ENCODE assay signal across 12 cellular contexts in the genomic region with DNA sequence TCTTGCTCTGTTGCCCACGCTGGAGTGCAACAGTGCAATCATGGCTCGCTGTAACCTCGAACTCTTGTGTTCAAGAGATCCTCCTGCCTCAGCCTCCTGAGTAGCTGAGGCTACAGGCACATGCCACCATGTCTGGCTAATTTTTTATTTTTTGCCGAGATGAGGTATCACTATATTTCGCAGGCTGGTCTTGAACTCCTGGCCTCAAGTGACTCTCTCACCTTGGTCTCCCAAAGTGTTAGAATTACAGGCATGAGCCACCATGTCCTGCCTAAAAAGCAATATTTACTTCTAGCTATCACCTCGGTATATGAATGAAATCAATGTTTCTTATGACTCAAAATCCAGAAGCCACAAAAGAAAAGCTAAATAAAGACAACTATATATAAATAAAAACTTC. TPM values are rescaled to one million over a fixed set of nuclear protein-coding genes. Genes with fewer than 3 reads are reported as not detected.
A peak's percentile ranks its signal among the peaks of the same experiment; 100 is the strongest.
DNase-seq lines count a peak whose midpoint lies in the region; ATAC-seq, FAIRE-seq and TF ChIP-seq lines count a peak whose summit lies in the region.
"Had no signal": no experiment of that assay in that cellular context is flagged by ENCODE, and none has a peak within 500 bp of the region (broad histone marks: within the 10 kb centered on the region; RNA-seq: fewer than 3 reads in every experiment).

No MANE protein-coding gene starts in this region.

- peak overlapping the region; percentile 74 for H3K4me3 Mint-ChIP-seq in activated naive CD8-positive, alpha-beta T cell treated with anti-CD3 and anti-CD28 coated beads, Interleukin-2, amount 10 ng/mL, durations not matched to agents 7 days and 5 days
- no peak overlapping the region for H3K4me3 Mint-ChIP-seq in activated naive CD8-positive, alpha-beta T cell treated with anti-CD3 and anti-CD28 coated beads for 36 hours

- H3K27ac ChIP-seq in GM12878 (ENCODE audit: control insufficient read depth, insufficient read depth) = peak overlapping the region; percentile 96
- H3K27ac ChIP-seq in smooth muscle cell (ENCODE audit: low read depth) = peak overlapping the region; percentile 81

- DNase-seq in activated naive CD8-positive, alpha-beta T cell treated with anti-CD3 and anti-CD28 coated beads, Interleukin-2, amount 10 ng/mL, durations not matched to agents 7 days and 5 days = no peak
- no peak for DNase-seq in activated naive CD8-positive, alpha-beta T cell treated with anti-CD3 and anti-CD28 coated beads for 36 hours
- DNase-seq in GM12878 (ENCODE audit: low read depth, low spot score) (no peak), smooth muscle cell (lab: John Stamatoyannopoulos, UW; ENCODE audit: unreplicated experiment) (no peak), SIG-M5 (lab: John Stamatoyannopoulos, UW) (no peak), NCI-H1105 (lab: John Stamatoyannopoulos, UW) (no peak)
- no peak for DNase-seq in effector CD8-positive, alpha-beta T cell (lab: John Stamatoyannopoulos, UW)
- DNase-seq: GF-D8; NCI-H1048; NCI-H748 treated with DMSO at 0.1 percent for 48 hours; stimulated activated CD4-positive, alpha-beta T cell treated with anti-CD3 and anti-CD28 coated beads, Interleukin-2, amount 100 ng/mL, for 24 hours had no signal

- RAD21 ChIA-PET in GM12878 (lab: Charles Lee; ENCODE audit: unreplicated experiment) = interaction anchor here (0.6 to 5.4 kb wide), 13 partner anchors 18 to 533 kb away, joined by 3 to 53 read pairs (median 4); no protein-coding TSS in a partner anchor

- peaks cover 10% of the 10 kb centered on the region for H3F3A ChIP-seq in smooth muscle cell (ENCODE audit: low read depth)

- H3K27ac Mint-ChIP-seq in activated naive CD8-positive, alpha-beta T cell treated with anti-CD3 and anti-CD28 coated beads, Interleukin-2, amount 10 ng/mL, durations not matched to agents 7 days and 5 days = peak overlapping the region; percentile 49
- no peak overlapping the region for H3K27ac Mint-ChIP-seq in activated naive CD8-positive, alpha-beta T cell treated with anti-CD3 and anti-CD28 coated beads for 36 hours

- peaks cover 32% of the 10 kb centered on the region for H3K4me1 Mint-ChIP-seq in activated naive CD8-positive, alpha-beta T cell treated with anti-CD3 and anti-CD28 coated beads, Interleukin-2, amount 10 ng/mL, durations not matched to agents 7 days and 5 days
- peaks cover 27% of the 10 kb centered on the region for H3K4me1 Mint-ChIP-seq in activated naive CD8-positive, alpha-beta T cell treated with anti-CD3 and anti-CD28 coated beads for 36 hours

- CTCF ChIA-PET in GM12878 (lab: Yijun Ruan, JAX) = interaction anchor here (0.7 to 5.5 kb wide), 6 partner anchors 17 to 136 kb away, joined by 3 to 48 read pairs (median 3); no protein-coding TSS in a partner anchor

- no peaks in the 10 kb centered on the region for H4K20me1 ChIP-seq in GM12878 (ENCODE audit: control insufficient read depth, insufficient read depth)
- no peaks in the 10 kb centered on the region for H4K20me1 ChIP-seq in smooth muscle cell (ENCODE audit: low read depth)

- peaks cover 3% of the 10 kb centered on the region for H3K27me3 Mint-ChIP-seq in activated naive CD8-positive, alpha-beta T cell treated with anti-CD3 and anti-CD28 coated beads, Interleukin-2, amount 10 ng/mL, durations not matched to agents 7 days and 5 days
- H3K27me3 Mint-ChIP-seq in activated naive CD8-positive, alpha-beta T cell treated with anti-CD3 and anti-CD28 coated beads for 36 hours = peaks cover 11% of the 10 kb centered on the region

- POLR2A ChIA-PET in activated naive CD8-positive, alpha-beta T cell treated with anti-CD3 and anti-CD28 coated beads, Interleukin-2, amount 10 ng/mL, durations not matched to agents 7 days and 5 days (lab: Charles Lee) = interaction anchor here (1.6 kb wide), 1 partner anchor 80 kb away, joined by 5 read pairs; no protein-coding TSS in a partner anchor
- POLR2A ChIA-PET in GM12878 (lab: Charles Lee) = interaction anchor here (0.6 to 3.9 kb wide), 9 partner anchors 13 to 1419 kb away, joined by 3 to 28 read pairs (median 3); no protein-coding TSS in a partner anchor

- intact Hi-C loops in GM12878 (cut with micrococcal nuclease; ENCODE audit: unreplicated experiment) = loop anchor here (2.0 kb wide), 1 partner anchor 73 kb away; no protein-coding TSS in a partner anchor

- 17% methylated on average over 6 of the region's 6 CpGs for WGBS in GM12878 (ENCODE audit: insufficient coverage, insufficient replicate concordance, low lambda C conversion rate, missing lambda C conversion rate)
- WGBS in smooth muscle cell (ENCODE audit: low lambda C conversion rate) = 87% methylated on average over 6 of the region's 6 CpGs

- no peak for TF ChIP-seq CTCF in GM12878 (IDR thresholded peaks at IDR 0.05 in 2 of 3, conservative IDR thresholded peaks at IDR 0.05 in 1 of 3; ENCODE audit: control insufficient read depth in 2 of 3, extremely low read depth in 1 of 3, insufficient read depth in 1 of 3, low read depth in 3 of 3, low read length in 3 of 3)
- no peak for TF ChIP-seq CTCF in smooth muscle cell (IDR thresholded peaks at IDR 0.05; ENCODE audit: borderline replicate concordance, insufficient read depth, poor library complexity, severe bottlenecking)

- H3K36me3 Mint-ChIP-seq in activated naive CD8-positive, alpha-beta T cell treated with anti-CD3 and anti-CD28 coated beads, Interleukin-2, amount 10 ng/mL, durations not matched to agents 7 days and 5 days = peaks cover 23% of the 10 kb centered on the region
- peaks cover 32% of the 10 kb centered on the region for H3K36me3 Mint-ChIP-seq in activated naive CD8-positive, alpha-beta T cell treated with anti-CD3 and anti-CD28 coated beads for 36 hours

- peak overlapping the region; percentile 63 for H3K4me3 ChIP-seq in GM12878
- H3K4me3 ChIP-seq in smooth muscle cell = no peak overlapping the region

- peaks cover 11% of the 10 kb centered on the region for H3K4me1 ChIP-seq in GM12878 (ENCODE audit: control insufficient read depth, insufficient read depth, low read length)
- peaks cover 26% of the 10 kb centered on the region for H3K4me1 ChIP-seq in smooth muscle cell (ENCODE audit: low read depth)

- no TSS peak for BruUV-seq in GM12878 (replicated peaks; lab: Mats Ljungman, UMichigan)

- H3K4me2 ChIP-seq in GM12878 (ENCODE audit: control insufficient read depth, insufficient read depth) (peak overlapping the region; percentile 98), smooth muscle cell (peak overlapping the region; percentile 84)

- no peak for TF ChIP-seq RAD21 in GM12878 (IDR thresholded peaks at IDR 0.05; ENCODE audit: insufficient read depth, low read depth, low read length)

- TF ChIP-seq EP300 in GM12878 (IDR thresholded peaks at IDR 0.05; ENCODE audit: borderline replicate concordance in 1 of 2, control insufficient read depth in 1 of 2, low read depth in 2 of 2, low read length in 2 of 2) = no peak

- peak overlapping the region; percentile 58 for H3K9ac ChIP-seq in GM12878 (ENCODE audit: control insufficient read depth, insufficient read depth, low read length)
- H3K9ac ChIP-seq in smooth muscle cell (ENCODE audit: low read depth) = peak overlapping the region; percentile 41

- H3K9me3 ChIP-seq in GM12878 (replicated peaks; ENCODE audit: control insufficient read depth, insufficient read depth, low read length) (no peaks in the 10 kb centered on the region), smooth muscle cell (replicated peaks; ENCODE audit: low read depth) (no peaks in the 10 kb centered on the region)

- no peaks in the 10 kb centered on the region for H3K9me3 Mint-ChIP-seq in activated naive CD8-positive, alpha-beta T cell treated with anti-CD3 and anti-CD28 coated beads, Interleukin-2, amount 10 ng/mL, durations not matched to agents 7 days and 5 days
- H3K9me3 Mint-ChIP-seq in activated naive CD8-positive, alpha-beta T cell treated with anti-CD3 and anti-CD28 coated beads for 36 hours = no peaks in the 10 kb centered on the region

- H3K79me2 ChIP-seq in GM12878 (ENCODE audit: control insufficient read depth, insufficient read depth, low read length) (peaks cover 64% of the 10 kb centered on the region), smooth muscle cell (ENCODE audit: low read depth) (peaks cover 31% of the 10 kb centered on the region)

- FAIRE-seq in GM12878 (lab: Jason Lieb, UNC) = no peak

- H3K36me3 ChIP-seq in GM12878 (ENCODE audit: control insufficient read depth in 2 of 2, insufficient read depth in 2 of 2, low read length in 1 of 2) (peaks cover 3 to 14% of the 10 kb centered on the region in 2 experiments), smooth muscle cell (ENCODE audit: low read depth) (no peaks in the 10 kb centered on the region)

- H3K27me3 ChIP-seq in GM12878 (replicated peaks in 1 of 2; ENCODE audit: control insufficient read depth in 2 of 2, insufficient read depth in 2 of 2, low read length in 1 of 2) (no peaks in the 10 kb centered on the region), smooth muscle cell (ENCODE audit: low read depth) (no peaks in the 10 kb centered on the region)

- H2AFZ ChIP-seq in GM12878 (ENCODE audit: control insufficient read depth, low read depth, low read length) (no peak overlapping the region), smooth muscle cell (ENCODE audit: low read depth) (no peak overlapping the region)

- TF ChIP-seq POLR2A in GM12878 (IDR thresholded peaks at IDR 0.05; ENCODE audit: low read depth, low read length) = no peak

- SMC1A ChIA-PET in GM12878 (lab: Charles Lee; ENCODE audit: uncharacterized antibody, unreplicated experiment) = interaction anchor here (0.7 to 17.1 kb wide), 18 partner anchors 8 to 520 kb away, joined by 3 to 251 read pairs (median 5); a partner anchor contains a TSS

- in situ Hi-C loops in GM12878 (cut with MboI) = no loop called here

- ATAC-seq in activated naive CD8-positive, alpha-beta T cell treated with anti-CD3 and anti-CD28 coated beads, Interleukin-2, amount 10 ng/mL, durations not matched to agents 7 days and 5 days (ENCODE audit: low read depth) = no peak
- peak; percentile 2 for ATAC-seq in HG03457 (IDR thresholded peaks at IDR 0.05; ENCODE audit: unreplicated experiment)
- no peak; the same call in 2 of the 3 replicates for ATAC-seq in GM12878

RNA-seq across cellular contexts. Expression of a gene that starts 2.2 kb away (rescaled TPM):
- 10 to 100 TPM; 89.3 to 91.9 TPM for total RNA-seq in activated naive CD8-positive, alpha-beta T cell treated with anti-CD3 and anti-CD28 coated beads, Interleukin-2, amount 10 ng/mL, durations not matched to agents 7 days and 5 days
- total RNA-seq in activated naive CD8-positive, alpha-beta T cell treated with anti-CD3 and anti-CD28 coated beads for 36 hours = 10 to 100 TPM; 75.5 to 80.4 TPM
- 180 and 201 TPM in 2 replicates for total RNA-seq in GM12878 (2013; cell fraction: nucleolus; rRNA removed)
- total RNA-seq in GM12878 (2014; rRNA removed) (83.5 and 95.9 TPM in 2 replicates), GM12878 (2014; rRNA removed; fragmentation: Illumina TruSeq; extraction: Trizol) (114 TPM in 2 replicates), GM12878 (2021) (73.9 and 77.1 TPM in 2 replicates), smooth muscle cell (18.6 and 20.8 TPM in 2 replicates)
- 31.8 TPM for polyA plus RNA-seq in GM12878 (2011; ENCODE audit: low read depth)
- polyA plus RNA-seq in GM12878 (2011; rRNA removed) (105 and 140 TPM in 2 replicates), GM12878 (2014; fragmentation: Illumina TruSeq; extraction: Trizol) (94.2 and 121 TPM in 2 replicates), GM12878 (2014; fragmentation: Nextera tagmentation; extraction: Ambion mirVana) (10 to 100 TPM; 52.4 to 57.0 TPM), GM12878 (2014; rRNA removed) (59.8 and 80.8 TPM in 2 replicates), GM12878 (2016; fragmentation: Nextera tagmentation; extraction: Ambion mirVana) (100 to 1,000 TPM; 133 to 142 TPM), smooth muscle cell (8.6 and 9.1 TPM in 2 replicates)
- polyA plus RNA-seq in GM12878 (2011; cell fraction: cytosol; rRNA removed) = 55.8 and 57.1 TPM in 2 replicates
- 79.1 and 91.4 TPM in 2 replicates for polyA plus RNA-seq in GM12878 (2011; cell fraction: nucleus; rRNA removed)
- polyA plus RNA-seq in GM12878 (2012) = 30.4 and 48.4 TPM in 2 replicates
- polyA minus RNA-seq in GM12878 (2011; rRNA and poly(A)+ RNA removed) = 122 and 124 TPM in 2 replicates
- polyA minus RNA-seq in GM12878 (2011; cell fraction: cytosol; rRNA and poly(A)+ RNA removed) = 43.3 and 50.5 TPM in 2 replicates
- 82.3 and 134 TPM in 2 replicates for polyA minus RNA-seq in GM12878 (2011; cell fraction: nucleus; rRNA and poly(A)+ RNA removed)

RNA-seq across cellular contexts. Expression of a gene that starts 56.7 kb away (rescaled TPM):
- total RNA-seq in activated naive CD8-positive, alpha-beta T cell treated with anti-CD3 and anti-CD28 coated beads, Interleukin-2, amount 10 ng/mL, durations not matched to agents 7 days and 5 days = not detected
- total RNA-seq in activated naive CD8-positive, alpha-beta T cell treated with anti-CD3 and anti-CD28 coated beads for 36 hours = not detected
- total RNA-seq in GM12878 (2013; cell fraction: nucleolus; rRNA removed) = 11.3 and 14.2 TPM in 2 replicates
- 0.73 and 1.1 TPM in 2 replicates for total RNA-seq in GM12878 (2014; rRNA removed)
- 0.78 and 1.2 TPM in 2 replicates for total RNA-seq in GM12878 (2014; rRNA removed; fragmentation: Illumina TruSeq; extraction: Trizol)
- 0.51 and 1.1 TPM in 2 replicates for total RNA-seq in GM12878 (2021)
- polyA plus RNA-seq in GM12878 (2011; ENCODE audit: low read depth) = 0.45 TPM
- 0.78 and 0.79 TPM in 2 replicates for polyA plus RNA-seq in GM12878 (2011; rRNA removed)
- 0.67 and 0.92 TPM in 2 replicates for polyA plus RNA-seq in GM12878 (2011; cell fraction: cytosol; rRNA removed)
- polyA plus RNA-seq in GM12878 (2011; cell fraction: nucleus; rRNA removed) = 1.4 and 1.5 TPM in 2 replicates
- 0.95 and 1.8 TPM in 2 replicates for polyA plus RNA-seq in GM12878 (2012)
- 0.65 and 0.71 TPM in 2 replicates for polyA plus RNA-seq in GM12878 (2014; fragmentation: Illumina TruSeq; extraction: Trizol)
- under 1 TPM; 0.05 to 0.47 TPM for polyA plus RNA-seq in GM12878 (2014; fragmentation: Nextera tagmentation; extraction: Ambion mirVana)
- 0.90 and 1.3 TPM in 2 replicates for polyA plus RNA-seq in GM12878 (2014; rRNA removed)
- under 1 TPM; 0.68 to 0.83 TPM for polyA plus RNA-seq in GM12878 (2016; fragmentation: Nextera tagmentation; extraction: Ambion mirVana)
- polyA minus RNA-seq in GM12878 (2011; rRNA and poly(A)+ RNA removed) = 0.52 and 2.3 TPM in 2 replicates
- polyA minus RNA-seq in GM12878 (2011; cell fraction: cytosol; rRNA and poly(A)+ RNA removed) = not detected in 2 replicates
- polyA minus RNA-seq in GM12878 (2011; cell fraction: nucleus; rRNA and poly(A)+ RNA removed) = 0.97 and 1.6 TPM in 2 replicates
- not detected in 2 replicates for total RNA-seq in smooth muscle cell
- 0.18 TPM in 1 of 2 replicates, not detected in the other for polyA plus RNA-seq in smooth muscle cell
